In the genomic region with DNA sequence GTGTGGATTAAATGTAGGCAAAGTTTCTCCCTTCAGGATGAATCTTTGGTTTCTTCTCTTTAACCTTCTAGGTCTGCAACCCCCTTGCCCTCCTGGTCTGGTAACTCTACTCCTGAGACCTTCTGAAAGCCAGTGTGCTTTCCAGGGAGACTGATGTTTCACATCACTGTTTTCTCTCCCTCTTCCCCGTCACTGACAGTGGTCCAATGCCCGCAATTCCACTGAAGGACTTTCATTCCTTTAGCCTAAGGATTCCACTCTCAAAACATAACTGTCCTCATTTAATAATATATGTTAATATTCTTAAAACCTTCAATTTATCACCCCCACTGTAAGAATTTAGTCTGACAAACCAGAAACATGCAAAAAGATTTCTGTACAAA, we compare ENCODE assay signal across 23 cellular contexts.
DNase-seq lines count a peak whose midpoint lies in the region; TF ChIP-seq lines count a peak whose summit lies in the region.
"Had no signal": no experiment of that assay in that cellular context is flagged by ENCODE, and none has a peak within 500 bp of the region (broad histone marks: within the 10 kb centered on the region; RNA-seq: fewer than 3 reads in every experiment).

No MANE protein-coding gene starts in this region.

- H3K79me2 ChIP-seq in smooth muscle cell (ENCODE audit: low read depth): no peaks in the 10 kb centered on the region

- H3K27ac ChIP-seq in HUES6 (ENCODE audit: low read depth, low read length): no peak overlapping the region; the same call in 1 of the 2 replicates
- no peak overlapping the region for H3K27ac ChIP-seq in iPS-18a (ENCODE audit: low read length)
- H3K27ac ChIP-seq in smooth muscle cell (ENCODE audit: low read depth): peak overlapping the region; percentile 92
- no peak overlapping the region for H3K27ac ChIP-seq in A673 (ENCODE audit: low read depth, low read length, poor library complexity, severe bottlenecking)
- H3K27ac ChIP-seq: adrenal gland, gastrocnemius medialis, sigmoid colon, SJCRH30 had no signal

- POLR2A ChIA-PET in A673 (lab: Charles Lee; ENCODE audit: low non-redundant PET): no interaction called here

- H3K4me1 ChIP-seq in HUES6 (ENCODE audit: control insufficient read depth, insufficient read depth, low read length) (peaks cover 19% of the 10 kb centered on the region), adipocyte (ENCODE audit: control insufficient read depth, insufficient read depth, low read length) (peaks cover 26% of the 10 kb centered on the region), iPS-18a (ENCODE audit: control insufficient read depth, low read depth, low read length) (peaks cover 11% of the 10 kb centered on the region), smooth muscle cell (ENCODE audit: low read depth) (peaks cover 12% of the 10 kb centered on the region), A673 (ENCODE audit: insufficient read depth, low read length, poor library complexity, severe bottlenecking) (no peaks in the 10 kb centered on the region)
- H3K4me1 ChIP-seq: adrenal gland, Caco-2, gastrocnemius medialis, HAP-1, SJCRH30 had no signal

- H3K4me3 ChIP-seq in HUES6 (ENCODE audit: low read depth, low read length) (peak overlapping the region; percentile 61; the same call in 1 of the 2 replicates), adipocyte (ENCODE audit: low read length) (no peak overlapping the region), iPS-18a (ENCODE audit: low read length) (peak overlapping the region; percentile 54), smooth muscle cell (no peak overlapping the region), A673 (ENCODE audit: low read depth, low read length, poor library complexity, severe bottlenecking) (no peak overlapping the region)
- H3K4me3 ChIP-seq: adrenal gland, gastrocnemius medialis, HAP-1, sigmoid colon, SJCRH30 had no signal

- no peaks in the 10 kb centered on the region for H3F3A ChIP-seq in smooth muscle cell (ENCODE audit: low read depth)

- H3K4me2 ChIP-seq in smooth muscle cell: peak overlapping the region; percentile 44

- TF ChIP-seq CTCF in smooth muscle cell (IDR thresholded peaks at IDR 0.05; ENCODE audit: borderline replicate concordance, insufficient read depth, poor library complexity, severe bottlenecking): no peak
- TF ChIP-seq CTCF in A673 (conservative IDR thresholded peaks at IDR 0.05; ENCODE audit: low read depth, low read length): no peak

- H4K20me1 ChIP-seq in smooth muscle cell (ENCODE audit: low read depth): no peaks in the 10 kb centered on the region

- H3K27me3 ChIP-seq in HUES6 (ENCODE audit: control insufficient read depth, insufficient read depth, low read length) (no peaks in the 10 kb centered on the region), adipocyte (replicated peaks; ENCODE audit: control insufficient read depth, insufficient read depth, low read length) (no peaks in the 10 kb centered on the region), iPS-18a (ENCODE audit: control insufficient read depth, insufficient read depth, low read length) (peaks cover 14% of the 10 kb centered on the region), smooth muscle cell (ENCODE audit: low read depth) (no peaks in the 10 kb centered on the region), A673 (replicated peaks; ENCODE audit: insufficient read depth, low read depth, low read length, poor library complexity) (peaks cover 4% of the 10 kb centered on the region)
- H3K27me3 ChIP-seq: gastrocnemius medialis, sigmoid colon, SJCRH30 had no signal

- H3K9ac ChIP-seq in HUES6 (ENCODE audit: low read length): peak overlapping the region; percentile 51
- peak overlapping the region; percentile 23 for H3K9ac ChIP-seq in adipocyte (ENCODE audit: low read length)
- no peak overlapping the region for H3K9ac ChIP-seq in iPS-18a (ENCODE audit: low read length)
- H3K9ac ChIP-seq in smooth muscle cell (ENCODE audit: low read depth): no peak overlapping the region

- no peak overlapping the region for H2AFZ ChIP-seq in smooth muscle cell (ENCODE audit: low read depth)

- CTCF ChIA-PET in A673 (lab: Charles Lee): no interaction called here

- H3K36me3 ChIP-seq in HUES6 (ENCODE audit: control insufficient read depth, insufficient read depth, low read length) (no peaks in the 10 kb centered on the region), adipocyte (ENCODE audit: control insufficient read depth, insufficient read depth, low read length, severe bottlenecking) (no peaks in the 10 kb centered on the region), iPS-18a (ENCODE audit: control insufficient read depth, low read depth, low read length) (no peaks in the 10 kb centered on the region), smooth muscle cell (ENCODE audit: low read depth) (no peaks in the 10 kb centered on the region), A673 (ENCODE audit: insufficient read depth, low read length, poor library complexity, severe bottlenecking) (no peaks in the 10 kb centered on the region)
- H3K36me3 ChIP-seq: adrenal gland, gastrocnemius medialis, HAP-1, sigmoid colon, SJCRH30 had no signal

- WGBS in smooth muscle cell (ENCODE audit: low lambda C conversion rate): 58% methylated on average over 2 of the region's 2 CpGs

- no peak for DNase-seq in adipocyte (ENCODE audit: low read depth)
- no peak for DNase-seq in smooth muscle cell (lab: John Stamatoyannopoulos, UW; ENCODE audit: unreplicated experiment)
- DNase-seq in A673 (ENCODE audit: low spot score): no peak
- no peak for DNase-seq in NCI-H2029 treated with DMSO at 0.1 percent for 48 hours (lab: John Stamatoyannopoulos, UW)
- no peak for DNase-seq in NCI-H774 (lab: John Stamatoyannopoulos, UW)
- DNase-seq: activated CD8-positive, alpha-beta memory T cell treated with anti-CD3 and anti-CD28 coated beads, Interleukin-2, amount 50 U/mL, for 4 hours; activated effector memory CD4-positive, alpha-beta T cell treated with anti-CD3 and anti-CD28 coated beads, Interleukin-2, amount 50 U/mL, for 16 hours; adrenal gland; AML-193; Caco-2; gastrocnemius medialis; natural killer cell; NCI-H146; NCI-H2171 treated with DMSO at 0.1 percent for 48 hours; NCI-H526 treated with DMSO at 0.1 percent for 48 hours; sigmoid colon; stimulated activated CD4-positive, alpha-beta T cell treated with anti-CD3 and anti-CD28 coated beads, Interleukin-2, amount 100 ng/mL, for 24 hours; stimulated activated naive CD4-positive, alpha-beta T cell; T-helper 17 cell had no signal

- intact Hi-C loops in A673 (cut with micrococcal nuclease; ENCODE audit: unreplicated experiment): no loop called here

- no peaks in the 10 kb centered on the region for H3K9me3 ChIP-seq in HUES6 (ENCODE audit: control insufficient read depth, insufficient read depth, low read depth, low read length)
- no peaks in the 10 kb centered on the region for H3K9me3 ChIP-seq in adipocyte (ENCODE audit: control insufficient read depth, low read length)
- H3K9me3 ChIP-seq in iPS-18a (ENCODE audit: control insufficient read depth, low read depth, low read length): no peaks in the 10 kb centered on the region
- H3K9me3 ChIP-seq in smooth muscle cell (replicated peaks; ENCODE audit: low read depth): no peaks in the 10 kb centered on the region
- H3K9me3 ChIP-seq in A673 (ENCODE audit: low read depth, low read length, poor library complexity, severe bottlenecking): no peaks in the 10 kb centered on the region
- H3K9me3 ChIP-seq: adrenal gland, Caco-2, gastrocnemius medialis, HAP-1, sigmoid colon, SJCRH30 had no signal

- BruUV-seq in A673 (replicated peaks; lab: Mats Ljungman, UMichigan): no TSS peak

Comparison
In these comparisons a context has a peak if more than half of its experiments do, and no peak if none do; other contexts are left out.
1. H3K4me3 ChIP-seq: peak in HUES6 (single experiment) and iPS-18a (single experiment); none in adipocyte (single experiment), smooth muscle cell (single experiment) and A673 (single experiment).
2. H3K9ac ChIP-seq: peak in HUES6 (single experiment) and adipocyte (single experiment); none in iPS-18a (single experiment) and smooth muscle cell (single experiment).